8 cellular contexts compared by ENCODE assay signal in genomic region chr16:75433732-75434413, GRCh38. TPM values are rescaled to one million over a fixed set of nuclear protein-coding genes. Genes with fewer than 3 reads are reported as not detected.
DNase-seq lines count a peak whose midpoint lies in the region; ATAC-seq lines count a peak whose summit lies in the region.

No MANE protein-coding gene starts in this region.

- H3K27me3 ChIP-seq in right cardiac atrium (ENCODE audit: control insufficient read depth, insufficient read depth) = no peaks in the 10 kb centered on the region

- DNase-seq in ELR (ENCODE audit: low read depth) (peak; percentile 95), NOMO-1 (lab: John Stamatoyannopoulos, UW; ENCODE audit: unreplicated experiment in 2 of 2) (peak; percentile 80 to 91), amygdala (lab: John Stamatoyannopoulos, UW) (peak in 51 of 56 donors; percentile 22 to 91 (median 76)), right cardiac atrium (peak; percentile 46 to 69 (median 64)), posterior vena cava (ENCODE audit: low spot score) (peak; percentile 86)
- DNase-seq in stimulated activated CD4-positive, alpha-beta T cell treated with anti-CD3 and anti-CD28 coated beads, Interleukin-15, amount 100 ng/mL, for 24 hours = no peak

- 1% methylated on average over 32 of the region's 32 CpGs for WGBS in right cardiac atrium

- H3K27ac ChIP-seq in right cardiac atrium (ENCODE audit: low read length) = peak overlapping the region; percentile 90

- H3K9me3 ChIP-seq in right cardiac atrium (ENCODE audit: control insufficient read depth, low read length) = no peaks in the 10 kb centered on the region

- intact Hi-C loops in right cardiac atrium (cut with DNase I) (no loop called here), posterior vena cava (cut with DNase I) (no loop called here)

- ATAC-seq in GM21367 (IDR thresholded peaks at IDR 0.05; ENCODE audit: unreplicated experiment) = peak; percentile 60
- peak; percentile 38 for ATAC-seq in HG03575 (IDR thresholded peaks at IDR 0.05; ENCODE audit: extremely low read depth, insufficient number of reproducible peaks, low FRiP score, unreplicated experiment)
- ATAC-seq in right cardiac atrium = peak; percentile 80 to 81

- peaks cover 3% of the 10 kb centered on the region for H3K4me1 ChIP-seq in right cardiac atrium (ENCODE audit: control insufficient read depth, insufficient read depth, low read length)

- peak overlapping the region; percentile 83 for H3K4me3 ChIP-seq in right cardiac atrium (ENCODE audit: low read length)

RNA-seq across cellular contexts. Expression of gene CFDP1, which starts 0.6 kb away (rescaled TPM):
- total RNA-seq in right cardiac atrium (10 to 100 TPM; 23.7 to 36.8 (median 27.6) TPM), posterior vena cava (10 to 100 TPM; 45.3 to 54.4 TPM)
- 40.8 TPM for polyA plus RNA-seq in right cardiac atrium

RNA-seq across cellular contexts. Expression of gene TMEM170A, which starts 30.6 kb away (rescaled TPM):
- 10 to 100 TPM; 10.9 to 11.2 (median 11.0) TPM for total RNA-seq in right cardiac atrium
- polyA plus RNA-seq in right cardiac atrium = 7.2 TPM
- 10 to 100 TPM; 14.3 to 16.9 TPM for total RNA-seq in posterior vena cava
